ENCODE assay signal across 14 cellular contexts in the genomic region with DNA sequence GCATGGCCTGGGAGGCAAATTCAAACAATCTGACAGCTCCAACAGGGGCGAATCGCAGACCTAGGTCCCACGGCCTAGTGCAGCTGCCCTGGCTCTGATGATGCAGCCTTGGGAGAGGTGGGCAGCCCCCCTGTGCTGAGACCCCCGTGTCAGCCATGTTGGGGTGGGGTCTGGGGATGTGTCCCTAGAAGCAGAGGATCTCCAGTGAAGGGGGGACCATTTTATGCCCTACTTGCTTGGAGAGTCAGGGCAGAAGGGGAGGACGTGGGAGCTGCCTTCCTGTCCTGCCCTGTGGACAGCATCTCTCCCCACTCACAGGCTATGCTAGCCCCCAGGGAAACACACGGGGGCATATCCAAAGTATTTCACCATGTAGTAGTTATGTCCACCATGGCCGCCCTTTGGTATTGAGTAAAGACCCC. TPM values are rescaled to one million over a fixed set of nuclear protein-coding genes. Genes with fewer than 3 reads are reported as not detected.
DNase-seq lines count a peak whose midpoint lies in the region; ATAC-seq and TF ChIP-seq lines count a peak whose summit lies in the region.
"Had no signal": no experiment of that assay in that cellular context is flagged by ENCODE, and none has a peak within 500 bp of the region (broad histone marks: within the 10 kb centered on the region; RNA-seq: fewer than 3 reads in every experiment).

No MANE protein-coding gene starts in this region.

- ATAC-seq in psoas muscle, result no peak
- ATAC-seq: mucosa of descending colon; stimulated activated memory B cell treated with anti-CD40 and anti-IgM and Interleukin-4, amounts not matched to agents 10 μg/mL and 1 μg/mL and 100 μg/mL, for 72 hours had no signal

- H3K27me3 ChIP-seq in AG04450 (ENCODE audit: control insufficient read depth, insufficient read depth, low read length) (no peaks in the 10 kb centered on the region), layer of hippocampus (ENCODE audit: control insufficient read depth, insufficient read depth, low read length) (no peaks in the 10 kb centered on the region), psoas muscle (ENCODE audit: insufficient read depth in 3 of 3, low read length in 2 of 3) (no peaks in the 10 kb centered on the region)

- no peak for DNase-seq in AG04450 (ENCODE audit: low read depth, low spot score)
- DNase-seq in psoas muscle, result no peak
- no peak for DNase-seq in ACHN
- DNase-seq in COLO668 (lab: John Stamatoyannopoulos, UW; ENCODE audit: unreplicated experiment), result no peak
- DNase-seq in DMS153 (lab: John Stamatoyannopoulos, UW), result no peak
- no peak for DNase-seq in SIG-M5 treated with dmso at 0.1 percent for 504 hours (lab: John Stamatoyannopoulos, UW; ENCODE audit: unreplicated experiment)
- DNase-seq: activated B cell treated with CpG ODN at 0.5 μM for 24 hours; activated CD8-positive, alpha-beta memory T cell treated with anti-CD3 and anti-CD28 coated beads, Interleukin-2, amount 50 U/mL, for 4 hours; GOT3; mucosa of descending colon; NCI-H1105 had no signal

- CTCF ChIA-PET in AG04450 (lab: Charles Lee), result interaction anchor here (0.6 to 3.8 kb wide), 9 partner anchors 10 to 129 kb away, joined by 4 to 37 read pairs (median 8); no protein-coding TSS in a partner anchor

- H3K27ac ChIP-seq in AG04450 (ENCODE audit: low read depth, low read length), result peak overlapping the region; percentile 70
- peak overlapping the region; percentile 81 for H3K27ac ChIP-seq in angular gyrus (ENCODE audit: low read depth, low read length)
- peak overlapping the region; percentile 68 for H3K27ac ChIP-seq in layer of hippocampus (ENCODE audit: low read depth, low read length)
- peak overlapping the region; percentile 64 for H3K27ac ChIP-seq in psoas muscle

- WGBS in psoas muscle, 3 donors, result 60 to 75% (median 62%) methylated on average over 7 of the region's 7 CpGs

- POLR2A ChIA-PET in AG04450 (lab: Yijun Ruan, JAX), result interaction anchor here (0.5 to 2.6 kb wide), 4 partner anchors 44 to 130 kb away, joined by 3 to 10 read pairs (median 4); no protein-coding TSS in a partner anchor

- TF ChIP-seq CTCF in AG04450 (IDR thresholded peaks at IDR 0.05; ENCODE audit: low read depth, low read length) (no peak), psoas muscle (IDR thresholded peaks at IDR 0.05) (no peak)

- H3K4me1 ChIP-seq in psoas muscle, result peaks cover 21% of the 10 kb centered on the region

- no peaks in the 10 kb centered on the region for H3K36me3 ChIP-seq in psoas muscle (ENCODE audit: insufficient read depth in 1 of 2, low read depth in 1 of 2)

- H3K9me3 ChIP-seq in AG04450 (ENCODE audit: control insufficient read depth, insufficient read depth, low read length) (no peaks in the 10 kb centered on the region; the same call in 1 of the 2 replicates), psoas muscle (no peaks in the 10 kb centered on the region)
- H3K9me3 ChIP-seq: mucosa of descending colon had no signal

- no peak overlapping the region for H3K4me3 ChIP-seq in AG04450 (ENCODE audit: low read depth, low read length)
- no peak overlapping the region for H3K4me3 ChIP-seq in psoas muscle
- H3K4me3 ChIP-seq: mucosa of descending colon had no signal

- in situ Hi-C loops in ACHN (cut with HindIII; ENCODE audit: low pct_ligation_motif_present, low pct_unique_long_range_greater_than_20kb, low sequenced_read_pairs), result no loop called here

- intact Hi-C loops in psoas muscle (cut with DNase I), result loop anchor here (2.0 to 10.0 kb wide), 2 partner anchors 41 to 65 kb away; no protein-coding TSS in a partner anchor

RNA-seq across cellular contexts. Expression of gene GLIS2, which starts 13.5 kb away (rescaled TPM):
- polyA plus RNA-seq in AG04450 (2011; rRNA removed), result 2.2 and 2.9 TPM in 2 replicates
- polyA minus RNA-seq in AG04450 (2011; rRNA and poly(A)+ RNA removed), result 3.1 and 3.4 TPM in 2 replicates
- 1 to 10 TPM; 1.7 to 3.3 (median 2.4) TPM for total RNA-seq in psoas muscle
- polyA plus RNA-seq in psoas muscle, result 1 to 10 TPM in 2 of 3 donors, under 1 TPM in 1; 0.96 to 1.3 (median 1.0) TPM
- total RNA-seq: activated B cell treated with CpG ODN at 0.5 μM for 24 hours had no signal

RNA-seq across cellular contexts. Expression of gene PAM16, which starts 21.8 kb away (rescaled TPM):
- polyA plus RNA-seq in AG04450 (2011; rRNA removed) (18.4 and 23.8 TPM in 2 replicates), psoas muscle (100 to 1,000 TPM; 144 to 163 (median 160) TPM)
- polyA minus RNA-seq in AG04450 (2011; rRNA and poly(A)+ RNA removed), result 5.6 and 8.6 TPM in 2 replicates
- total RNA-seq in psoas muscle, result 10 to 100 TPM; 60.5 to 84.2 (median 70.7) TPM

RNA-seq across cellular contexts. Expression of gene VASN, which starts 42.3 kb away (rescaled TPM):
- polyA plus RNA-seq in AG04450 (2011; rRNA removed) (19.1 and 27.8 TPM in 2 replicates), psoas muscle (1 to 10 TPM; 2.0 to 3.8 (median 3.3) TPM)
- polyA minus RNA-seq in AG04450 (2011; rRNA and poly(A)+ RNA removed), result 11.2 and 13.0 TPM in 2 replicates
- 1 to 10 TPM; 3.0 to 3.6 (median 3.4) TPM for total RNA-seq in psoas muscle

RNA-seq across cellular contexts. Expression of gene TFAP4, which starts 56.5 kb away (rescaled TPM):
- 2.9 and 3.9 TPM in 2 replicates for polyA plus RNA-seq in AG04450 (2011; rRNA removed)
- 17.8 and 32.9 TPM in 2 replicates for polyA minus RNA-seq in AG04450 (2011; rRNA and poly(A)+ RNA removed)
- 1 to 10 TPM; 3.8 to 5.7 (median 4.5) TPM for total RNA-seq in psoas muscle
- 1 to 10 TPM; 3.0 to 8.2 (median 7.0) TPM for polyA plus RNA-seq in psoas muscle
